Comparison of ENCODE assay signal across 1 cellular context in genomic region chr15:90986790-90987507, GRCh38.
TF ChIP-seq lines count a peak whose summit lies in the region.

No MANE protein-coding gene starts in this region.

TF ChIP-seq in GM12891, 5 proteins besides CTCF, POLR2A, EP300 and RAD21:
- no peak for TF ChIP-seq PAX5 (IDR thresholded peaks at IDR 0.05; ENCODE audit: insufficient read depth, low read length, severe bottlenecking)
- no peak for TF ChIP-seq POU2F2 (IDR thresholded peaks at IDR 0.05; ENCODE audit: low read depth, low read length)
- TF ChIP-seq SPI1 (IDR thresholded peaks at IDR 0.05; ENCODE audit: low read depth, low read length): no peak
- TF ChIP-seq TAF1 (IDR thresholded peaks at IDR 0.05; ENCODE audit: low read depth, low read length): no peak
- no peak for TF ChIP-seq POLR2AphosphoS5 (IDR thresholded peaks at IDR 0.05; ENCODE audit: low read depth, low read length)
